Comparison of ENCODE assay signal across 20 cellular contexts in genomic region chr6:63094947-63095346, GRCh38.
DNase-seq lines count a peak whose midpoint lies in the region; ATAC-seq and TF ChIP-seq lines count a peak whose summit lies in the region.
"Had no signal": no experiment of that assay in that cellular context is flagged by ENCODE, and none has a peak within 500 bp of the region (broad histone marks: within the 10 kb centered on the region; RNA-seq: fewer than 3 reads in every experiment).

No MANE protein-coding gene starts in this region.

- no peak for TF ChIP-seq POLR2A in gastrocnemius medialis (IDR thresholded peaks at IDR 0.05)

- no peaks in the 10 kb centered on the region for H3K9me3 Mint-ChIP-seq in endothelial cell (ENCODE audit: unreplicated experiment)
- H3K9me3 Mint-ChIP-seq: H9 had no signal

- no peak for TF ChIP-seq CTCF in WERI-Rb-1 (IDR thresholded peaks at IDR 0.05; ENCODE audit: low read depth, low read length)
- TF ChIP-seq CTCF in gastrocnemius medialis (IDR thresholded peaks at IDR 0.05 in 4 of 5, conservative IDR thresholded peaks at IDR 0.05 in 1 of 5): no peak
- TF ChIP-seq CTCF in endothelial cell (IDR thresholded peaks at IDR 0.05; ENCODE audit: unreplicated experiment): no peak

- H3K27me3 Mint-ChIP-seq in endothelial cell (ENCODE audit: unreplicated experiment): peaks cover 3% of the 10 kb centered on the region
- H3K27me3 Mint-ChIP-seq: CD4-positive, alpha-beta T cell; CD8-positive, alpha-beta memory T cell had no signal

- H3K27ac ChIP-seq in WERI-Rb-1 (no peak overlapping the region), gastrocnemius medialis (no peak overlapping the region)
- H3K27ac ChIP-seq: A549; BLaER1 treated with 17β-estradiol and CSF1 and Interleukin-3, amounts not matched to agents 10 nM and 100 nM; GM23248 had no signal

- H3K4me1 Mint-ChIP-seq in endothelial cell (ENCODE audit: unreplicated experiment): no peaks in the 10 kb centered on the region
- H3K4me1 Mint-ChIP-seq: CD14-positive monocyte; CD8-positive, alpha-beta memory T cell; H9 had no signal

- no peak for ATAC-seq in gastrocnemius medialis
- ATAC-seq: A549 had no signal

- H3K4me1 ChIP-seq in HAP-1: no peaks in the 10 kb centered on the region
- H3K4me1 ChIP-seq in gastrocnemius medialis: no peaks in the 10 kb centered on the region
- H3K4me1 ChIP-seq: A549, BE2C had no signal

- no peaks in the 10 kb centered on the region for H3K36me3 Mint-ChIP-seq in endothelial cell (ENCODE audit: low read depth, unreplicated experiment)
- H3K36me3 Mint-ChIP-seq: CD14-positive monocyte; CD8-positive, alpha-beta memory T cell had no signal

- in situ Hi-C loops in Caki2 (cut with HindIII; ENCODE audit: low pct_unique_long_range_greater_than_20kb, low sequenced_read_pairs): no loop called here
- in situ Hi-C loops in HAP-1 (cut with MboI; ENCODE audit: low sequenced_read_pairs): no loop called here
- in situ Hi-C loops in gastrocnemius medialis (cut with MboI; ENCODE audit: low sequenced_read_pairs in 4 of 4): no loop called here

- intact Hi-C loops in gastrocnemius medialis (cut with DNase I; ENCODE audit: low total_unique reads): no loop called here

- no peak overlapping the region for H3K27ac Mint-ChIP-seq in endothelial cell (ENCODE audit: unreplicated experiment)
- H3K27ac Mint-ChIP-seq: CD14-positive monocyte; CD4-positive, alpha-beta T cell; CD8-positive, alpha-beta memory T cell; H9 had no signal

- H3K4me3 Mint-ChIP-seq in endothelial cell (ENCODE audit: unreplicated experiment): no peak overlapping the region
- H3K4me3 Mint-ChIP-seq: CD14-positive monocyte; CD4-positive, alpha-beta T cell; CD8-positive, alpha-beta memory T cell; H9 had no signal

- no peaks in the 10 kb centered on the region for H3K36me3 ChIP-seq in HAP-1 (replicated peaks)
- no peaks in the 10 kb centered on the region for H3K36me3 ChIP-seq in WERI-Rb-1
- no peaks in the 10 kb centered on the region for H3K36me3 ChIP-seq in gastrocnemius medialis
- H3K36me3 ChIP-seq: BE2C; BLaER1 treated with 17β-estradiol and CSF1 and Interleukin-3, amounts not matched to agents 10 nM and 100 nM had no signal

- DNase-seq in Caki2 (ENCODE audit: low read depth): peak; percentile 60
- peak; percentile 7 to 11 for DNase-seq in HAP-1 (ENCODE audit: low spot score in 2 of 2)
- DNase-seq in WERI-Rb-1: peak; percentile 25
- DNase-seq in gastrocnemius medialis: no peak
- DNase-seq in NCI-H1417 (lab: John Stamatoyannopoulos, UW): no peak
- DNase-seq in endothelial cell (ENCODE audit: low spot score): no peak
- DNase-seq: 8988T; ACHN; AML-193; BE2C; Calu3; CD4-positive, alpha-beta T cell; CD8-positive, alpha-beta memory T cell; DMS153; DND-41; GM23248; H9 had no signal

- H3K27me3 ChIP-seq in HAP-1 (ENCODE audit: low read depth) (no peaks in the 10 kb centered on the region), WERI-Rb-1 (ENCODE audit: insufficient read depth, low read depth, severe bottlenecking) (no peaks in the 10 kb centered on the region), gastrocnemius medialis (no peaks in the 10 kb centered on the region)
- H3K27me3 ChIP-seq: BE2C; BLaER1 treated with 17β-estradiol and CSF1 and Interleukin-3, amounts not matched to agents 10 nM and 100 nM had no signal

- H3K9me3 ChIP-seq in HAP-1: no peaks in the 10 kb centered on the region
- H3K9me3 ChIP-seq in WERI-Rb-1 (ENCODE audit: severe bottlenecking): no peaks in the 10 kb centered on the region
- H3K9me3 ChIP-seq in gastrocnemius medialis: no peaks in the 10 kb centered on the region
- H3K9me3 ChIP-seq: A549; BE2C; BLaER1 treated with 17β-estradiol and CSF1 and Interleukin-3, amounts not matched to agents 10 nM and 100 nM had no signal

- H3K4me3 ChIP-seq in HAP-1 (no peak overlapping the region), WERI-Rb-1 (ENCODE audit: low read depth, low read length) (no peak overlapping the region), gastrocnemius medialis (no peak overlapping the region)
- H3K4me3 ChIP-seq: A549; BLaER1 treated with 17β-estradiol and CSF1 and Interleukin-3, amounts not matched to agents 10 nM and 100 nM; GM23248 had no signal

Comparison
In these comparisons a context has a peak if more than half of its experiments do, and no peak if none do; other contexts are left out.
1. DNase-seq: peak in Caki2 (single experiment), HAP-1 (2 of 2) and WERI-Rb-1 (single experiment); none in gastrocnemius medialis (0 of 2), NCI-H1417 (0 of 3) and endothelial cell (single experiment).